ENCODE assay signal across 24 cellular contexts in genomic region chr5:27087820-27088219, GRCh38. TPM values are rescaled to one million over a fixed set of nuclear protein-coding genes. Genes with fewer than 3 reads are reported as not detected.
"Had no signal": no experiment of that assay in that cellular context is flagged by ENCODE, and none has a peak within 500 bp of the region (broad histone marks: within the 10 kb centered on the region; RNA-seq: fewer than 3 reads in every experiment).

No MANE protein-coding gene starts in this region.

- H3K4me3 ChIP-seq: cardiac muscle cell, SK-N-MC had no signal

- H3K27ac Mint-ChIP-seq: activated CD4-positive, alpha-beta memory T cell treated with anti-CD3 and anti-CD28 coated beads for 36 hours; activated CD4-positive, alpha-beta T cell treated with anti-CD3 and anti-CD28 coated beads, Interleukin-2, amount 10 ng/mL, durations not matched to agents 7 days and 5 days; activated naive CD4-positive, alpha-beta T cell treated with anti-CD3 and anti-CD28 coated beads, Interleukin-2, amount 10 ng/mL, durations not matched to agents 7 days and 5 days; activated naive CD8-positive, alpha-beta T cell treated with anti-CD3 and anti-CD28 coated beads for 36 hours; activated T-helper 17 cell treated with anti-CD3 and anti-CD28 coated beads, Interleukin-2, amount 50 U/mL, for 72 hours had no signal

- ATAC-seq: activated T-helper 17 cell treated with anti-CD3 and anti-CD28 coated beads, Interleukin-2, amount 50 U/mL, for 72 hours; PC-3 had no signal

- H3K27ac ChIP-seq: brain microvascular endothelial cell, cardiac muscle cell, SK-N-MC, VCaP had no signal

- H3K4me3 Mint-ChIP-seq: activated CD4-positive, alpha-beta memory T cell treated with anti-CD3 and anti-CD28 coated beads for 36 hours; activated CD4-positive, alpha-beta T cell treated with anti-CD3 and anti-CD28 coated beads, Interleukin-2, amount 10 ng/mL, durations not matched to agents 7 days and 5 days; activated naive CD4-positive, alpha-beta T cell treated with anti-CD3 and anti-CD28 coated beads, Interleukin-2, amount 10 ng/mL, durations not matched to agents 7 days and 5 days; activated naive CD8-positive, alpha-beta T cell treated with anti-CD3 and anti-CD28 coated beads for 36 hours; activated T-helper 17 cell treated with anti-CD3 and anti-CD28 coated beads, Interleukin-2, amount 50 U/mL, for 72 hours had no signal

- H3K9me3 Mint-ChIP-seq: activated CD4-positive, alpha-beta T cell treated with anti-CD3 and anti-CD28 coated beads, Interleukin-2, amount 10 ng/mL, durations not matched to agents 7 days and 5 days; activated naive CD8-positive, alpha-beta T cell treated with anti-CD3 and anti-CD28 coated beads for 36 hours; activated T-helper 17 cell treated with anti-CD3 and anti-CD28 coated beads, Interleukin-2, amount 50 U/mL, for 72 hours had no signal

- DNase-seq: activated CD4-positive, alpha-beta memory T cell treated with anti-CD3 and anti-CD28 coated beads for 36 hours; activated CD4-positive, alpha-beta T cell treated with anti-CD3 and anti-CD28 coated beads, Interleukin-2, amount 10 ng/mL, durations not matched to agents 7 days and 5 days; activated CD4-positive, CD25-positive, alpha-beta regulatory T cell; activated gamma-delta T cell treated with Interleukin-2 at 50 U/mL for 16 hours; activated naive CD4-positive, alpha-beta T cell treated with anti-CD3 and anti-CD28 coated beads, Interleukin-2, amount 10 ng/mL, durations not matched to agents 7 days and 5 days; activated naive CD8-positive, alpha-beta T cell treated with anti-CD3 and anti-CD28 coated beads for 36 hours; activated T-cell treated with anti-CD3 and anti-CD28 coated beads for 4 hours; activated T-cell treated with anti-CD3 and anti-CD28 coated beads, Interleukin-2, amount 50 U/mL, for 48 hours; brain microvascular endothelial cell; NCI-H1417; NCI-H1930; NCI-H345; NCI-H524; PC-3; SHP77; T-helper 1 cell had no signal

- H3K36me3 ChIP-seq: brain microvascular endothelial cell, cardiac muscle cell had no signal

- H3K27me3 Mint-ChIP-seq: activated CD4-positive, alpha-beta memory T cell treated with anti-CD3 and anti-CD28 coated beads for 36 hours; activated CD4-positive, alpha-beta T cell treated with anti-CD3 and anti-CD28 coated beads, Interleukin-2, amount 10 ng/mL, durations not matched to agents 7 days and 5 days; activated naive CD4-positive, alpha-beta T cell treated with anti-CD3 and anti-CD28 coated beads, Interleukin-2, amount 10 ng/mL, durations not matched to agents 7 days and 5 days; activated naive CD8-positive, alpha-beta T cell treated with anti-CD3 and anti-CD28 coated beads for 36 hours; activated T-helper 17 cell treated with anti-CD3 and anti-CD28 coated beads, Interleukin-2, amount 50 U/mL, for 72 hours had no signal

- H3K36me3 Mint-ChIP-seq: activated CD4-positive, alpha-beta memory T cell treated with anti-CD3 and anti-CD28 coated beads for 36 hours; activated naive CD4-positive, alpha-beta T cell treated with anti-CD3 and anti-CD28 coated beads, Interleukin-2, amount 10 ng/mL, durations not matched to agents 7 days and 5 days; activated naive CD8-positive, alpha-beta T cell treated with anti-CD3 and anti-CD28 coated beads for 36 hours had no signal

- H3K4me1 Mint-ChIP-seq: activated CD4-positive, alpha-beta T cell treated with anti-CD3 and anti-CD28 coated beads, Interleukin-2, amount 10 ng/mL, durations not matched to agents 7 days and 5 days; activated naive CD4-positive, alpha-beta T cell treated with anti-CD3 and anti-CD28 coated beads, Interleukin-2, amount 10 ng/mL, durations not matched to agents 7 days and 5 days; activated naive CD8-positive, alpha-beta T cell treated with anti-CD3 and anti-CD28 coated beads for 36 hours; activated T-helper 17 cell treated with anti-CD3 and anti-CD28 coated beads, Interleukin-2, amount 50 U/mL, for 72 hours had no signal

- H3K27me3 ChIP-seq: brain microvascular endothelial cell, cardiac muscle cell had no signal

RNA-seq across cellular contexts. Expression of gene CDH9, which starts 49.4 kb away (rescaled TPM):
- total RNA-seq: activated CD4-positive, alpha-beta memory T cell treated with anti-CD3 and anti-CD28 coated beads for 36 hours; activated CD4-positive, alpha-beta T cell treated with anti-CD3 and anti-CD28 coated beads, Interleukin-2, amount 10 ng/mL, durations not matched to agents 7 days and 5 days; activated CD8-positive, alpha-beta memory T cell treated with anti-CD3 and anti-CD28 coated beads for 36 hours; activated naive CD8-positive, alpha-beta T cell treated with anti-CD3 and anti-CD28 coated beads for 36 hours; activated T-helper 17 cell treated with anti-CD3 and anti-CD28 coated beads, Interleukin-2, amount 50 U/mL, for 72 hours; cardiac muscle cell; chondrocyte; PC-3; T-helper 2 cell treated with Interferon-gamma antibody and Interleukin-4, amounts not matched to agents 100 ng/mL and 5 ng/mL, for 36 hours had no signal
- polyA plus RNA-seq: adipose tissue, cardiac muscle cell had no signal
